In genomic region chr13:113022391-113023216, GRCh38 we compare ENCODE assay signal across 1 cellular context.
TF ChIP-seq lines count a peak whose summit lies in the region.

No MANE protein-coding gene starts in this region.

TF ChIP-seq in HepG2, 621 proteins besides CTCF, POLR2A, EP300 and RAD21 (continued from another document and continues in another):
- TF ChIP-seq ZNF772 (CRISPR knock-in tag; IDR thresholded peaks at IDR 0.05) = no peak
- TF ChIP-seq ZNF317 (CRISPR knock-in tag; IDR thresholded peaks at IDR 0.05) = peak; percentile 75; the same call in 1 of the 2 replicates
- TF ChIP-seq SALL2 (CRISPR knock-in tag; IDR thresholded peaks at IDR 0.05) = peak; percentile 33; the same call in 1 of the 2 replicates
- no peak for TF ChIP-seq DBP (CRISPR knock-in tag; IDR thresholded peaks at IDR 0.05; ENCODE audit: not compliant biosample characterization)
- TF ChIP-seq TRIM24 (CRISPR knock-in tag; IDR thresholded peaks at IDR 0.05) = no peak
- no peak for TF ChIP-seq ZNF720 (CRISPR knock-in tag; IDR thresholded peaks at IDR 0.05)
- no peak for TF ChIP-seq CCAR2 (optimal IDR thresholded peaks at IDR 0.05; ENCODE audit: low read depth, low read length)
- TF ChIP-seq FOXK2 (IDR thresholded peaks at IDR 0.05) = no peak
- no peak for TF ChIP-seq ZNF549 (CRISPR knock-in tag; IDR thresholded peaks at IDR 0.05)
- peak; percentile 31; the same call in 1 of the 2 replicates for TF ChIP-seq GABPB1 (CRISPR knock-in tag; IDR thresholded peaks at IDR 0.05)
- TF ChIP-seq ZNF510 (CRISPR knock-in tag; IDR thresholded peaks at IDR 0.05; ENCODE audit: low read depth) = no peak
- TF ChIP-seq MTERF4 (CRISPR knock-in tag; IDR thresholded peaks at IDR 0.05) = no peak
- TF ChIP-seq ZNF263 (CRISPR knock-in tag; IDR thresholded peaks at IDR 0.05) = peak; percentile 49; the same call in 1 of the 2 replicates
- TF ChIP-seq CBFB (CRISPR knock-in tag; IDR thresholded peaks at IDR 0.05) = 0 out of 2 replicates have a peak, but pooled peaks have one; percentile 42
- TF ChIP-seq ISL2 (CRISPR knock-in tag; IDR thresholded peaks at IDR 0.05) = peak; percentile 92
- peak; percentile 67; the same call in 1 of the 2 replicates for TF ChIP-seq HNF4G (IDR thresholded peaks at IDR 0.05; ENCODE audit: borderline replicate concordance, low read depth, low read length)
- no peak for TF ChIP-seq HNF4G (CRISPR knock-in tag; IDR thresholded peaks at IDR 0.05; ENCODE audit: borderline replicate concordance, low read depth)
- TF ChIP-seq TSC22D2 (CRISPR knock-in tag; IDR thresholded peaks at IDR 0.05; ENCODE audit: borderline replicate concordance) = peak; percentile 63; the same call in 1 of the 2 replicates
- TF ChIP-seq ZBTB33 (CRISPR knock-in tag; IDR thresholded peaks at IDR 0.05) = 0 out of 2 replicates have a peak, but pooled peaks have one; percentile 58
- TF ChIP-seq ZNF740 (CRISPR knock-in tag; IDR thresholded peaks at IDR 0.05) = no peak
- TF ChIP-seq ATF3 (CRISPR knock-in tag; IDR thresholded peaks at IDR 0.05) = peak; percentile 84
- no peak for TF ChIP-seq KLF13 (CRISPR knock-in tag; IDR thresholded peaks at IDR 0.05)
- 0 out of 2 replicates have a peak, but pooled peaks have one; percentile 54 for TF ChIP-seq HOXA7 (CRISPR knock-in tag; IDR thresholded peaks at IDR 0.05)
- TF ChIP-seq AGO1 (IDR thresholded peaks at IDR 0.05; ENCODE audit: low read depth, low read length, poor library complexity, severe bottlenecking) = no peak
- TF ChIP-seq MED13 (CRISPR knock-in tag; IDR thresholded peaks at IDR 0.05) = peak; percentile 72; the same call in 1 of the 2 replicates
- 0 out of 2 replicates have a peak, but pooled peaks have one; percentile 64 for TF ChIP-seq KDM4B (CRISPR knock-in tag; IDR thresholded peaks at IDR 0.05)
- TF ChIP-seq ZNF34 (CRISPR knock-in tag; IDR thresholded peaks at IDR 0.05; ENCODE audit: borderline replicate concordance) = no peak
- TF ChIP-seq HCFC1 (IDR thresholded peaks at IDR 0.05; ENCODE audit: low read depth, low read length) = no peak
- TF ChIP-seq ZNF446 (CRISPR knock-in tag; IDR thresholded peaks at IDR 0.05) = no peak
- peak; percentile 97 for TF ChIP-seq PATZ1 (CRISPR knock-in tag; IDR thresholded peaks at IDR 0.05)
- TF ChIP-seq ZNF275 (CRISPR knock-in tag; IDR thresholded peaks at IDR 0.05; ENCODE audit: borderline replicate concordance) = peak; percentile 42; the same call in 1 of the 2 replicates
- TF ChIP-seq NKX3-1 (CRISPR knock-in tag; IDR thresholded peaks at IDR 0.05) = peak; percentile 59
- TF ChIP-seq ZNF329 (CRISPR knock-in tag; IDR thresholded peaks at IDR 0.05; ENCODE audit: low read depth) = no peak
- TF ChIP-seq ZNF503 (CRISPR knock-in tag; IDR thresholded peaks at IDR 0.05) = peak; percentile 97
- peak; percentile 93 for TF ChIP-seq BCL6 (CRISPR knock-in tag; IDR thresholded peaks at IDR 0.05)
- peak; percentile 37; the same call in 1 of the 3 replicates for TF ChIP-seq MXI1 (IDR thresholded peaks at IDR 0.05; ENCODE audit: borderline replicate concordance, low read depth, low read length)
- TF ChIP-seq ZNF761 (CRISPR knock-in tag; conservative IDR thresholded peaks at IDR 0.05) = peak; percentile 28; the same call in 1 of the 2 replicates
- peak; percentile 64; the same call in 1 of the 2 replicates for TF ChIP-seq ZBTB4 (CRISPR knock-in tag; IDR thresholded peaks at IDR 0.05; ENCODE audit: borderline replicate concordance)
- TF ChIP-seq ZBTB1 (CRISPR knock-in tag; IDR thresholded peaks at IDR 0.05; ENCODE audit: borderline replicate concordance) = no peak
- TF ChIP-seq ZNF3 (CRISPR knock-in tag; IDR thresholded peaks at IDR 0.05) = no peak
- no peak for TF ChIP-seq KAT7 (CRISPR knock-in tag; IDR thresholded peaks at IDR 0.05; ENCODE audit: borderline replicate concordance)
- TF ChIP-seq CENPT (CRISPR knock-in tag; IDR thresholded peaks at IDR 0.05; ENCODE audit: low read depth) = no peak
- peak; percentile 50 to 65; a peak in 1 of 4 replicates for TF ChIP-seq HMGXB4 (CRISPR knock-in tag; IDR thresholded peaks at IDR 0.05; ENCODE audit: borderline replicate concordance in 1 of 2, low read depth in 1 of 2)
- no peak for TF ChIP-seq ZNF44 (CRISPR knock-in tag; IDR thresholded peaks at IDR 0.05)
- 0 out of 2 replicates have a peak, but pooled peaks have one; percentile 63 for TF ChIP-seq TFDP2 (CRISPR knock-in tag; IDR thresholded peaks at IDR 0.05)
- TF ChIP-seq GRHL1 (CRISPR knock-in tag; conservative IDR thresholded peaks at IDR 0.05) = no peak
